In the genomic region with DNA sequence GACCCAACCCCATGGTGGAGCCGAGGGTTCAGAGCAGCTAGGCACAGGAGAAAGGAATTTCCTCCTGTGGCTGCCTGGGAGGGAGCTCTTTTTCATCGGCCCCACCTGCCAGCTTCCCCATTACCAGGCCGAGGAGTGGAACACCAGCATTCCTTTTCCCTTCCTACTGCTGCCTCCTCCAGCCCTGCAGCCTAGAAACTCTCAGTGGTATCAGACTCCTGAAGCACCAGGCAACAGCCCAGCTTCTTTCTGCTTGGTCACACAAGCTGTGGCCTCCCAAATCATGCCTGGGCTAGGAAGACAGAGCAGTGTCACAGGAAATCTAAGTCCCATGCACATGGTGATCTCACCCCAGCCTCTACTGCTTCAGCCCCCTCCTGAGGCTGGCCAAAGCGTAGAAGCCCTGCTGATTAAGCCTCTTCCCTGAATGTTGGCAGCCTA, we compare ENCODE assay signal across 1 cellular context.
TF ChIP-seq lines count a peak whose summit lies in the region.

No MANE protein-coding gene starts in this region.

TF ChIP-seq in GM23338, 12 proteins besides CTCF, POLR2A, EP300 and RAD21 (continued from another document):
- no peak for TF ChIP-seq ZNF462 (CRISPR knock-in tag; IDR thresholded peaks at IDR 0.05)
- no peak for TF ChIP-seq ZNF331 (CRISPR knock-in tag; IDR thresholded peaks at IDR 0.05; ENCODE audit: low read depth)
- TF ChIP-seq STAT1 (IDR thresholded peaks at IDR 0.05; ENCODE audit: unreplicated experiment) = no peak
- TF ChIP-seq REST (IDR thresholded peaks at IDR 0.05; ENCODE audit: unreplicated experiment) = no peak
- TF ChIP-seq ZNF114 (CRISPR knock-in tag; IDR thresholded peaks at IDR 0.05) = no peak
- no peak for TF ChIP-seq CREB1 (CRISPR knock-in tag; IDR thresholded peaks at IDR 0.05; ENCODE audit: low read depth)
- no peak for TF ChIP-seq ETS1 (IDR thresholded peaks at IDR 0.05)
- TF ChIP-seq JUNB (IDR thresholded peaks at IDR 0.05; ENCODE audit: unreplicated experiment) = no peak
- TF ChIP-seq EZH2phosphoT487 (IDR thresholded peaks at IDR 0.05; ENCODE audit: unreplicated experiment) = no peak
